In the genomic region with DNA sequence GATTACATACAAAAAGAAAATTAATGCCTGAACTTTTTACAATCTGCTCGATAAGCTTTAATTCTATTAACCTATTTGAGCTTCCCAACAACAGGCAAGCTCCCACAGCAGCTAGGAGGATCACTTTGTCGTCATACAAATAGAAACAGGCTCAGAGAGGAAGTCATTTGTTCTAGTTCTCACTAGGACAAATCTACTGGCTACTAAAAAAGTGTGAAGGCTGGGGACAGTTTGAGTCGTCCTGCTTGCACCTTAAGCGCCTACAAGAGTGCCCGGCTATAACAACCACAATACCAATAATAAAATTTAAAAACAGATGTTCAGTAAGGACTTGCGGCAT, we compare ENCODE assay signal across 1 cellular context.
A peak's percentile ranks its signal among the peaks of the same experiment; 100 is the strongest.
TF ChIP-seq lines count a peak whose summit lies in the region.

No MANE protein-coding gene starts in this region.

TF ChIP-seq in HEK293, 187 proteins besides CTCF, POLR2A, EP300 and RAD21 (continued from another document):
- TF ChIP-seq ZIC2 (tag by site-specific recombination; IDR thresholded peaks at IDR 0.05) (no peak), REPIN1 (tag by site-specific recombination; IDR thresholded peaks at IDR 0.05; ENCODE audit: low read depth) (no peak), ZNF629 (tag by site-specific recombination; IDR thresholded peaks at IDR 0.05) (peak; percentile 87), ZNF426 (tag by site-specific recombination; IDR thresholded peaks at IDR 0.05) (no peak), ZNF138 (tag by site-specific recombination; IDR thresholded peaks at IDR 0.05; ENCODE audit: borderline replicate concordance) (no peak), KLF8 (tag by site-specific recombination; IDR thresholded peaks at IDR 0.05) (no peak), ZNF274 (IDR thresholded peaks at IDR 0.05; ENCODE audit: low read length) (no peak), ZNF274 (tag by site-specific recombination; IDR thresholded peaks at IDR 0.05; ENCODE audit: borderline replicate concordance) (no peak), ZNF223 (tag by site-specific recombination; IDR thresholded peaks at IDR 0.05) (no peak), ZNF19 (tag by site-specific recombination; IDR thresholded peaks at IDR 0.05; ENCODE audit: low read depth) (no peak), ZNF335 (tag by site-specific recombination; conservative IDR thresholded peaks at IDR 0.05) (no peak; the same call in 1 of the 2 replicates), ZNF561 (tag by site-specific recombination; IDR thresholded peaks at IDR 0.05; ENCODE audit: borderline replicate concordance) (no peak), ZNF155 (tag by site-specific recombination; IDR thresholded peaks at IDR 0.05) (no peak), SALL2 (tag by site-specific recombination; IDR thresholded peaks at IDR 0.05; ENCODE audit: borderline replicate concordance) (no peak), KLF1 (tag by site-specific recombination; IDR thresholded peaks at IDR 0.05) (no peak), ZNF660 (tag by site-specific recombination; IDR thresholded peaks at IDR 0.05) (0 out of 2 replicates have a peak, but pooled peaks have one; percentile 57), KLF9 (tag by site-specific recombination; IDR thresholded peaks at IDR 0.05; ENCODE audit: low read depth) (no peak), FEZF1 (tag by site-specific recombination; IDR thresholded peaks at IDR 0.05) (no peak), OSR2 (tag by site-specific recombination; IDR thresholded peaks at IDR 0.05) (no peak), RBAK (tag by site-specific recombination; IDR thresholded peaks at IDR 0.05) (no peak)
- TF ChIP-seq, protein P1, sequence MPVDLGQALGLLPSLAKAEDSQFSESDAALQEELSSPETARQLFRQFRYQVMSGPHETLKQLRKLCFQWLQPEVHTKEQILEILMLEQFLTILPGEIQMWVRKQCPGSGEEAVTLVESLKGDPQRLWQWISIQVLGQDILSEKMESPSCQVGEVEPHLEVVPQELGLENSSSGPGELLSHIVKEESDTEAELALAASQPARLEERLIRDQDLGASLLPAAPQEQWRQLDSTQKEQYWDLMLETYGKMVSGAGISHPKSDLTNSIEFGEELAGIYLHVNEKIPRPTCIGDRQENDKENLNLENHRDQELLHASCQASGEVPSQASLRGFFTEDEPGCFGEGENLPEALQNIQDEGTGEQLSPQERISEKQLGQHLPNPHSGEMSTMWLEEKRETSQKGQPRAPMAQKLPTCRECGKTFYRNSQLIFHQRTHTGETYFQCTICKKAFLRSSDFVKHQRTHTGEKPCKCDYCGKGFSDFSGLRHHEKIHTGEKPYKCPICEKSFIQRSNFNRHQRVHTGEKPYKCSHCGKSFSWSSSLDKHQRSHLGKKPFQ (tag by site-specific recombination; IDR thresholded peaks at IDR 0.05): 0 out of 2 replicates have a peak, but pooled peaks have one; percentile 22
- TF ChIP-seq, protein P2, sequence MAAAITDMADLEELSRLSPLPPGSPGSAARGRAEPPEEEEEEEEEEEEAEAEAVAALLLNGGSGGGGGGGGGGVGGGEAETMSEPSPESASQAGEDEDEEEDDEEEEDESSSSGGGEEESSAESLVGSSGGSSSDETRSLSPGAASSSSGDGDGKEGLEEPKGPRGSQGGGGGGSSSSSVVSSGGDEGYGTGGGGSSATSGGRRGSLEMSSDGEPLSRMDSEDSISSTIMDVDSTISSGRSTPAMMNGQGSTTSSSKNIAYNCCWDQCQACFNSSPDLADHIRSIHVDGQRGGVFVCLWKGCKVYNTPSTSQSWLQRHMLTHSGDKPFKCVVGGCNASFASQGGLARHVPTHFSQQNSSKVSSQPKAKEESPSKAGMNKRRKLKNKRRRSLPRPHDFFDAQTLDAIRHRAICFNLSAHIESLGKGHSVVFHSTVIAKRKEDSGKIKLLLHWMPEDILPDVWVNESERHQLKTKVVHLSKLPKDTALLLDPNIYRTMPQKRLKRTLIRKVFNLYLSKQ (tag by site-specific recombination; IDR thresholded peaks at IDR 0.05; ENCODE audit: borderline replicate concordance): no peak
- TF ChIP-seq, protein P3, sequence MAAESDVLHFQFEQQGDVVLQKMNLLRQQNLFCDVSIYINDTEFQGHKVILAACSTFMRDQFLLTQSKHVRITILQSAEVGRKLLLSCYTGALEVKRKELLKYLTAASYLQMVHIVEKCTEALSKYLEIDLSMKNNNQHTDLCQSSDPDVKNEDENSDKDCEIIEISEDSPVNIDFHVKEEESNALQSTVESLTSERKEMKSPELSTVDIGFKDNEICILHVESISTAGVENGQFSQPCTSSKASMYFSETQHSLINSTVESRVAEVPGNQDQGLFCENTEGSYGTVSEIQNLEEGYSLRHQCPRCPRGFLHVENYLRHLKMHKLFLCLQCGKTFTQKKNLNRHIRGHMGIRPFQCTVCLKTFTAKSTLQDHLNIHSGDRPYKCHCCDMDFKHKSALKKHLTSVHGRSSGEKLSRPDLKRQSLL (tag by site-specific recombination; IDR thresholded peaks at IDR 0.05): no peak
